9 cellular contexts compared by ENCODE assay signal in the genomic region with DNA sequence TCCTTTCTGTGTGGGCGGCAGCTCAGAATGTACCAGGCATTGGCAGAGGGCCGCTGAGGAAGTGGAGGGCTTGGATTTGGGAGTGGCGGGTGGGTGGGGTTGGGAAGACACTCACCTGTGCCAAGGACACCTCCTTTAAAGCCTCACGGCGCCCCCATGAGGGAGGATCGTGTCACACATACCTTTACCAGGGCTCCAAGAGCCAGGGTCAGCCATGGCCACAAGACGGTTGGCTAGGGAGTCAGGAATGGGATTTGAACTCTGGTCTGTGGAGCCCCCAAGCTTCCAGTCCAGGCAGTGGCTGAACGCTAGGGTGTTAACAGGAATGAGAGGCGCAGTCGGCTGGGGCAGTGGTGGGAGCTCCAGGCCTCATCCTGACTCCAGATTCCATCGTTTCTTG. TPM values are rescaled to one million over a fixed set of nuclear protein-coding genes. Genes with fewer than 3 reads are reported as not detected.
DNase-seq lines count a peak whose midpoint lies in the region; ATAC-seq and TF ChIP-seq lines count a peak whose summit lies in the region.
"Had no signal": no experiment of that assay in that cellular context is flagged by ENCODE, and none has a peak within 500 bp of the region (broad histone marks: within the 10 kb centered on the region; RNA-seq: fewer than 3 reads in every experiment).

No MANE protein-coding gene starts in this region.

- H3K27me3 ChIP-seq in RWPE2 (ENCODE audit: insufficient read depth, poor library complexity, severe bottlenecking) = no peaks in the 10 kb centered on the region
- H3K27me3 ChIP-seq in gastroesophageal sphincter = no peaks in the 10 kb centered on the region
- no peaks in the 10 kb centered on the region for H3K27me3 ChIP-seq in stomach smooth muscle (ENCODE audit: control insufficient read depth in 1 of 2, insufficient read depth in 2 of 2, low read length in 2 of 2)

- no peak overlapping the region for H3K9ac ChIP-seq in stomach smooth muscle (ENCODE audit: low read length in 2 of 2)

- TF ChIP-seq EP300 in gastroesophageal sphincter (IDR thresholded peaks at IDR 0.05) = no peak

- H3K36me3 ChIP-seq in RWPE2 (ENCODE audit: low read depth) (no peaks in the 10 kb centered on the region; the same call in 1 of the 2 replicates), gastroesophageal sphincter (peaks cover 0 to 10% of the 10 kb centered on the region in 2 donors), stomach smooth muscle (ENCODE audit: control insufficient read depth in 2 of 2, insufficient read depth in 2 of 2, low read length in 2 of 2) (no peaks in the 10 kb centered on the region)

- 13% methylated on average over 3 of the region's 11 CpGs; no CpG with 5 or more reads in 1 of the 2 donors for WGBS in gastroesophageal sphincter (ENCODE audit: low coverage in 1 of 2), 2 donors

- H3K4me1 ChIP-seq in RWPE2 (ENCODE audit: insufficient read depth, poor library complexity, severe bottlenecking) = peaks cover 31% of the 10 kb centered on the region
- H3K4me1 ChIP-seq in gastroesophageal sphincter = peaks cover 0 to 83% (median 59%) of the 10 kb centered on the region in 3 donors
- peaks cover 67% of the 10 kb centered on the region for H3K4me1 ChIP-seq in stomach smooth muscle (ENCODE audit: control insufficient read depth, insufficient read depth, low read length)

- no peak for TF ChIP-seq POLR2A in gastroesophageal sphincter (IDR thresholded peaks at IDR 0.05)

- peak overlapping the region; percentile 15 for H3K27ac ChIP-seq in RWPE2 (ENCODE audit: poor library complexity, severe bottlenecking)
- H3K27ac ChIP-seq in gastroesophageal sphincter = peak overlapping the region; percentile 66 to 99 (median 96)
- peak overlapping the region; percentile 55 for H3K27ac ChIP-seq in stomach smooth muscle (ENCODE audit: low read length)

- no peak overlapping the region for H3K4me3 ChIP-seq in RWPE2 (ENCODE audit: severe bottlenecking)
- peak overlapping the region in 1 of 2 donors; percentile 89 for H3K4me3 ChIP-seq in gastroesophageal sphincter
- H3K4me3 ChIP-seq in stomach smooth muscle (ENCODE audit: low read length in 2 of 2) = no peak overlapping the region

- peak; percentile 49 for DNase-seq in NCI-H510A (lab: John Stamatoyannopoulos, UW)
- no peak for DNase-seq in NCI-H510A treated with DMSO at 0.1 percent for 48 hours (lab: John Stamatoyannopoulos, UW)
- DNase-seq in RWPE2 (ENCODE audit: low spot score) = no peak
- no peak for DNase-seq in OCI-M2 (lab: John Stamatoyannopoulos, UW; ENCODE audit: unreplicated experiment)
- DNase-seq in cerebellum (ENCODE audit: low spot score) = no peak
- DNase-seq: NCI-H1930 had no signal

- TF ChIP-seq CTCF in RWPE2 (IDR thresholded peaks at IDR 0.05; ENCODE audit: poor library complexity, severe bottlenecking) (peak; percentile 37), gastroesophageal sphincter (IDR thresholded peaks at IDR 0.05) (peak in 3 of 4 experiments; percentile 32 to 67 (median 47))

- no peaks in the 10 kb centered on the region for H3K9me3 ChIP-seq in RWPE2 (ENCODE audit: severe bottlenecking)
- no peaks in the 10 kb centered on the region for H3K9me3 ChIP-seq in gastroesophageal sphincter
- no peaks in the 10 kb centered on the region for H3K9me3 ChIP-seq in stomach smooth muscle (ENCODE audit: control insufficient read depth in 2 of 2, low read length in 2 of 2)

- no peak for ATAC-seq in RWPE2 (ENCODE audit: low read depth)
- no peak for ATAC-seq in gastroesophageal sphincter
- no peak for ATAC-seq in GM18517 (IDR thresholded peaks at IDR 0.05; ENCODE audit: unreplicated experiment)

RNA-seq across cellular contexts. Expression of gene NBL1, which starts 4.6 kb away (rescaled TPM):
- total RNA-seq in gastroesophageal sphincter (100 to 1,000 TPM; 203 to 343 (median 301) TPM), cerebellum (12.5 TPM)

RNA-seq across cellular contexts. Expression of gene HTR6, which starts 16.0 kb away (rescaled TPM):
- total RNA-seq in gastroesophageal sphincter (not detected), cerebellum (0.09 TPM)

Comparison
In these comparisons a context has a peak if more than half of its experiments do, and no peak if none do; other contexts are left out.
1. H3K27ac ChIP-seq: peak in every context shown above with its lines; median percentile 96 in gastroesophageal sphincter; 55 in stomach smooth muscle; 15 in RWPE2.
2. RNA of gene NBL1, which starts 4.6 kb away (total RNA-seq): 203 to 343 TPM in gastroesophageal sphincter; 12.5 TPM in cerebellum (single experiment); every median in the first group is over 10 times any median in the second.